In genomic region chr9:86242012-86242411, GRCh38 we compare ENCODE assay signal across 20 cellular contexts. TPM values are rescaled to one million over a fixed set of nuclear protein-coding genes. Genes with fewer than 3 reads are reported as not detected.
DNase-seq lines count a peak whose midpoint lies in the region; ATAC-seq and TF ChIP-seq lines count a peak whose summit lies in the region.
"Had no signal": no experiment of that assay in that cellular context is flagged by ENCODE, and none has a peak within 500 bp of the region (broad histone marks: within the 10 kb centered on the region; RNA-seq: fewer than 3 reads in every experiment).

No MANE protein-coding gene starts in this region.

- H3K27ac Mint-ChIP-seq in WTC11, result 0 out of 2 replicates have a peak overlapping the region, but pooled peaks have one; percentile 5
- H3K27ac Mint-ChIP-seq: mesothelial cell of epicardium had no signal

- H3K27me3 ChIP-seq in neuron (ENCODE audit: insufficient read depth, low read length), result no peaks in the 10 kb centered on the region
- H3K27me3 ChIP-seq: heart right ventricle, thyroid gland had no signal

- H3K36me3 ChIP-seq in neuron (ENCODE audit: insufficient read depth, low read length), result no peaks in the 10 kb centered on the region
- H3K36me3 ChIP-seq: heart right ventricle, thyroid gland had no signal

- H3K4me3 Mint-ChIP-seq in WTC11, result no peak overlapping the region
- H3K4me3 Mint-ChIP-seq: mesothelial cell of epicardium had no signal

- H3K9me3 ChIP-seq in neuron (ENCODE audit: low read length), result no peaks in the 10 kb centered on the region
- H3K9me3 ChIP-seq: heart right ventricle, thyroid gland had no signal

- DNase-seq in Kasumi-1 (lab: John Stamatoyannopoulos, UW), result peak; percentile 34 to 48
- no peak for DNase-seq in WTC11 (ENCODE audit: low spot score)
- DNase-seq in fibroblast of the aortic adventitia (ENCODE audit: low read depth), result peak; percentile 4
- no peak for DNase-seq in RPMI8226
- no peak for DNase-seq in substantia nigra (lab: John Stamatoyannopoulos, UW)
- DNase-seq in DMS79 (lab: John Stamatoyannopoulos, UW), result no peak
- DNase-seq: activated gamma-delta T cell treated with Interleukin-2 at 50 U/mL for 16 hours; AML-193; amniotic stem cell; central memory CD4-positive, alpha-beta T cell; effector CD8-positive, alpha-beta T cell; heart right ventricle; Karpas-422; NCI-H526; thyroid gland had no signal

- peaks cover 9% of the 10 kb centered on the region for H3K4me1 Mint-ChIP-seq in WTC11

- POLR2A ChIA-PET in WTC11 (lab: Charles Lee), result interaction anchor here (0.7 kb wide), 1 partner anchor 79 kb away, joined by 4 read pairs; no protein-coding TSS in a partner anchor

- peaks cover 10% of the 10 kb centered on the region for H3K4me1 ChIP-seq in neuron (ENCODE audit: insufficient read depth, low read length)
- H3K4me1 ChIP-seq: thyroid gland had no signal

- no peaks in the 10 kb centered on the region; the same call in 1 of the 2 replicates for H3K27me3 Mint-ChIP-seq in WTC11 (ENCODE audit: low read depth)

- no peak overlapping the region for H3K27ac ChIP-seq in substantia nigra (ENCODE audit: low read depth, low read length, poor library complexity, severe bottlenecking)
- H3K27ac ChIP-seq: thyroid gland had no signal

- CTCF ChIA-PET in WTC11 (lab: Charles Lee), result interaction anchor here (0.8 kb wide), 1 partner anchor 40 kb away, joined by 3 read pairs; no protein-coding TSS in a partner anchor

- no peaks in the 10 kb centered on the region for H3K36me3 Mint-ChIP-seq in WTC11
- H3K36me3 Mint-ChIP-seq: mesothelial cell of epicardium had no signal

- H2AFZ ChIP-seq in neuron (ENCODE audit: low read depth, low read length), result peak overlapping the region; percentile 63

- no peaks in the 10 kb centered on the region for H3K9me3 Mint-ChIP-seq in WTC11
- H3K9me3 Mint-ChIP-seq: mesothelial cell of epicardium had no signal

- no peak overlapping the region for H3K4me3 ChIP-seq in fibroblast of the aortic adventitia (ENCODE audit: low read depth, low read length)
- H3K4me3 ChIP-seq in neuron (ENCODE audit: low read length), result no peak overlapping the region
- H3K4me3 ChIP-seq: heart right ventricle, thyroid gland had no signal

- ATAC-seq in WTC11, result peak; percentile 60

- TF ChIP-seq CTCF in WTC11 (IDR thresholded peaks at IDR 0.05), result no peak
- no peak for TF ChIP-seq CTCF in fibroblast of the aortic adventitia (IDR thresholded peaks at IDR 0.05; ENCODE audit: insufficient read depth, low read length)

TF ChIP-seq in WTC11, 78 proteins besides CTCF, POLR2A, EP300 and RAD21:
- no peak for TF ChIP-seq E2F5 (CRISPR knock-in tag; IDR thresholded peaks at IDR 0.05)
- TF ChIP-seq TCF7 (CRISPR knock-in tag; IDR thresholded peaks at IDR 0.05; ENCODE audit: low read depth), result no peak
- no peak for TF ChIP-seq USF1 (CRISPR knock-in tag; IDR thresholded peaks at IDR 0.05)
- no peak for TF ChIP-seq CREB1 (CRISPR knock-in tag; IDR thresholded peaks at IDR 0.05)
- no peak for TF ChIP-seq ZNF512 (CRISPR knock-in tag; IDR thresholded peaks at IDR 0.05; ENCODE audit: borderline replicate concordance)
- no peak for TF ChIP-seq NFE2L1 (CRISPR knock-in tag; IDR thresholded peaks at IDR 0.05)

RNA-seq across cellular contexts. Expression of gene C9orf153, which starts 17.4 kb away (rescaled TPM):
- total RNA-seq in WTC11 (2021) (0.21 to 0.53 TPM in 2 of 3 replicates, not detected in the other), fibroblast of the aortic adventitia (ENCODE audit: low replicate concordance) (0.41 and 0.45 TPM in 2 replicates)
- total RNA-seq: Daoy, H4, HT1080 had no signal

RNA-seq across cellular contexts. Expression of gene ISCA1, which starts 40.3 kb away (rescaled TPM):
- total RNA-seq in WTC11 (2021) (32.1 to 36.5 TPM (median 35.5 TPM) in 3 replicates), fibroblast of the aortic adventitia (ENCODE audit: low replicate concordance) (18.0 and 46.5 TPM in 2 replicates)

Comparison
In these comparisons a context has a peak if more than half of its experiments do, and no peak if none do; other contexts are left out.
1. DNase-seq: peak in Kasumi-1 (2 of 2) and fibroblast of the aortic adventitia (single experiment); none in WTC11 (single experiment), RPMI8226 (single experiment), substantia nigra (0 of 49) and DMS79 (single experiment).